14 cellular contexts compared by ENCODE assay signal in the genomic region with DNA sequence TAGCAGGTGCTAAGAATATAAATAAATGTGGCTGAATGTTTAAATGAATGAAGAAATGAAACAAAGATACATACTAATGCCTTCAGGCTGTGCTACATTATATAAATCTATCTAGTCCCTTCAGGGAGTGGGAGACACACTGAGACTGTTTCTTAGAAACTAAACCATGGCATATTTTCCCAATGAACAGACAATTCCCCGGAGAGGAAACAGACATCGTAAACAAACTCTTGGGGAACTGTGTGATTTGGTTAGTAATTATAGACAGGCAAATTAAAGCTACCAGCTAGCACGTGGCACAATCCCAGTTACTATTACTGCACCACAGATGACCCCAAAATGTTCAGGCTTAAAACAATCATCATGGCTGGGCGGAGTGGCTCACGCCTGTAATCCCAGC. TPM values are rescaled to one million over a fixed set of nuclear protein-coding genes. Genes with fewer than 3 reads are reported as not detected.
DNase-seq lines count a peak whose midpoint lies in the region; ATAC-seq and TF ChIP-seq lines count a peak whose summit lies in the region.
"Had no signal": no experiment of that assay in that cellular context is flagged by ENCODE, and none has a peak within 500 bp of the region (broad histone marks: within the 10 kb centered on the region; RNA-seq: fewer than 3 reads in every experiment).

No MANE protein-coding gene starts in this region.

- H3K4me1 ChIP-seq in DOHH2 (ENCODE audit: control insufficient read depth, low read length): peaks cover 74% of the 10 kb centered on the region
- H3K4me1 ChIP-seq in thyroid gland: peaks cover 0 to 5% of the 10 kb centered on the region in 2 donors
- H3K4me1 ChIP-seq: SJSA1 had no signal

- no peaks in the 10 kb centered on the region for H4K20me1 ChIP-seq in DOHH2 (ENCODE audit: control insufficient read depth, insufficient read depth, low read depth, low read length)

- H3F3A ChIP-seq in DOHH2 (ENCODE audit: control insufficient read depth, insufficient read depth): peaks cover 7% of the 10 kb centered on the region

- peak overlapping the region; percentile 69 for H3K4me2 ChIP-seq in DOHH2 (ENCODE audit: low read length)

- 69 to 70% methylated on average over 5 of the region's 5 CpGs for WGBS in thyroid gland, 2 donors

- H3K4me3 ChIP-seq in AG10803 (ENCODE audit: low read length) (no peak overlapping the region), DOHH2 (ENCODE audit: low read length) (peak overlapping the region; percentile 68), fibroblast of villous mesenchyme (ENCODE audit: low read depth, low read length) (no peak overlapping the region), thyroid gland (replicated peaks in 1 of 3) (no peak overlapping the region)
- H3K4me3 ChIP-seq: SJSA1 had no signal

- no peaks in the 10 kb centered on the region for H3K9me2 ChIP-seq in DOHH2 (replicated peaks; ENCODE audit: control insufficient read depth, low read length)

- peaks cover 24% of the 10 kb centered on the region for H3K79me2 ChIP-seq in DOHH2 (ENCODE audit: control insufficient read depth, low read length)

- peak overlapping the region; percentile 90 for H3K27ac ChIP-seq in DOHH2 (ENCODE audit: low read depth, low read length)
- H3K27ac ChIP-seq in thyroid gland: no peak overlapping the region
- H3K27ac ChIP-seq: SJSA1 had no signal

- ATAC-seq in HG03175 (IDR thresholded peaks at IDR 0.05; ENCODE audit: unreplicated experiment): no peak

- H3K36me3 ChIP-seq in DOHH2 (ENCODE audit: control insufficient read depth, low read length) (peaks cover 3% of the 10 kb centered on the region; the same call in 1 of the 2 replicates), thyroid gland (no peaks in the 10 kb centered on the region)
- H3K36me3 ChIP-seq: SJSA1 had no signal

- TF ChIP-seq CTCF in AG10803 (conservative IDR thresholded peaks at IDR 0.05; ENCODE audit: low read length): no peak
- no peak for TF ChIP-seq CTCF in DOHH2 (IDR thresholded peaks at IDR 0.05; ENCODE audit: low read depth, low read length, poor library complexity, severe bottlenecking)
- TF ChIP-seq CTCF in fibroblast of villous mesenchyme (IDR thresholded peaks at IDR 0.05; ENCODE audit: insufficient read depth, low read depth, low read length): no peak
- no peak for TF ChIP-seq CTCF in thyroid gland (IDR thresholded peaks at IDR 0.05)

- no peak for TF ChIP-seq POLR2A in thyroid gland (IDR thresholded peaks at IDR 0.05)

- DNase-seq in AG10803 (ENCODE audit: low read depth) (peak; percentile 24), NCI-H526 treated with DMSO at 0.1 percent for 48 hours (lab: John Stamatoyannopoulos, UW) (peak; percentile 21), fibroblast of villous mesenchyme (ENCODE audit: low read depth) (peak; percentile 28), thyroid gland (no peak)
- DNase-seq in effector CD4-positive, alpha-beta T cell: no peak
- DNase-seq: C1 segment of cervical spinal cord, H9, NCI-H2081 treated with DMSO at 0.1 percent for 48 hours, NCI-H345, NCI-H774, T-helper 2 cell had no signal

- H3K9me3 ChIP-seq in DOHH2 (ENCODE audit: control insufficient read depth, insufficient read depth, low read length) (peaks cover 3% of the 10 kb centered on the region; the same call in 1 of the 2 replicates), thyroid gland (no peaks in the 10 kb centered on the region)
- H3K9me3 ChIP-seq: SJSA1 had no signal

- intact Hi-C loops in thyroid gland (cut with DNase I): no loop called here

- H3K27me3 ChIP-seq in DOHH2 (ENCODE audit: control insufficient read depth, low read length) (no peaks in the 10 kb centered on the region), thyroid gland (no peaks in the 10 kb centered on the region)

RNA-seq across cellular contexts. Expression of a gene that starts 9.7 kb away (rescaled TPM):
- total RNA-seq in fibroblast of villous mesenchyme: 12.6 and 13.8 TPM in 2 replicates
- total RNA-seq in thyroid gland: 10 to 100 TPM; 11.3 to 21.0 (median 15.8) TPM

RNA-seq across cellular contexts. Expression of a gene that starts 49.7 kb away (rescaled TPM):
- total RNA-seq in fibroblast of villous mesenchyme (3.2 and 3.5 TPM in 2 replicates), thyroid gland (1 to 10 TPM; 5.2 to 7.0 (median 6.3) TPM)

RNA-seq across cellular contexts. Expression of a gene that starts 58.2 kb away (rescaled TPM):
- 30.7 and 47.0 TPM in 2 replicates for total RNA-seq in fibroblast of villous mesenchyme
- total RNA-seq in thyroid gland: 10 to 100 TPM; 32.0 to 50.7 (median 42.9) TPM

Comparison
In these comparisons a context has a peak if more than half of its experiments do, and no peak if none do; other contexts are left out.
1. DNase-seq: peak in AG10803 (single experiment), NCI-H526 treated with DMSO at 0.1 percent for 48 hours (single experiment) and fibroblast of villous mesenchyme (single experiment); none in thyroid gland (0 of 2) and effector CD4-positive, alpha-beta T cell (single experiment).